Comparison of ENCODE assay signal across 1 cellular context in the genomic region with DNA sequence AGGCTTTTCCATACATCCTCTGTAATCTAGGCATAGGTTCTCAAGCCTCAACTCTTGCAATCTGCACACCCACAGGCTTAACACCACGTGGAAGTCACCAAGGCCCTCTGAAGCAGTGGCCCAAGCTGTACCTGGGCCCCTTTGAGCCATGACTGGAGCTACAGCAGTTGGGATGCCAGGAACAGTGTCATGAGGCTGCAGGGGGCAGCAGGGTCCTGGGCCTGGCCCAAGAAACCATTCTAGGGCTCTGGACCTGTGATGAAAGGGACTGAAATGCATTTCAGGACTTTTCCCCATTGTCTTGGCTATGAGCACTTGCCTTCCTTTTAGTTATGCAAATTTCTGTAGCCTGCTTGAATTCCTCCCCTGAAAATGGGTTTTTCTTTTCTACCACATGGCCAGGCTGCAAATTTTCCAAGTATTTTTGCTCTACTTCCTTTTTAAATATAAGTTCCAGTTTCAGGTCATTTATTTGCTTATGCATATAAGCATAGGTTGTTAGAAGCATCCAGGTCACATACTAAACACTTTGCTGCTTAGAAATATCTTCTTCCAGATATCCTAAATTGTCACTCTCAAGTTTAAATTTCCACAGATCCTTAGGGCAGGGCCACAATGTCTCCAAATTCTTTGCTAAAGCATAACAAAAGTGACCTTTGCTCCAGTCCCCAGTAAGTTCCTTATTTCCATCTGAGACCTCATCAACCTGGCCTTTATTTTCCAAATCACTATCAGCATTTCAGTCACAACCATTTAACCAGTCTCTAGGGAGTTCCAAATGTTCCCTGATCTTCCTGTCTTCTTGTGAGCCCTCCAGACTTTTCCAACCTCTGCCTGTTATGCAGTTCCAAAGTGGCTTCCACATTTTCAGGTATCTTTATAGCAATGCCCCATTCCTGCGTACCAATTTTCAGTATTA.
TF ChIP-seq lines count a peak whose summit lies in the region.

No MANE protein-coding gene starts in this region.

TF ChIP-seq in HepG2, 621 proteins besides CTCF, POLR2A, EP300 and RAD21:
- no peak for TF ChIP-seq SOX13 (IDR thresholded peaks at IDR 0.05)
- no peak for TF ChIP-seq SOX13 (CRISPR knock-in tag; conservative IDR thresholded peaks at IDR 0.05 in 1 of 2, IDR thresholded peaks at IDR 0.05 in 1 of 2)
- TF ChIP-seq STAG1 (CRISPR knock-in tag; IDR thresholded peaks at IDR 0.05), result peak; percentile 40
- TF ChIP-seq TAF1 (CRISPR knock-in tag; IDR thresholded peaks at IDR 0.05), result no peak
